In the genomic region with DNA sequence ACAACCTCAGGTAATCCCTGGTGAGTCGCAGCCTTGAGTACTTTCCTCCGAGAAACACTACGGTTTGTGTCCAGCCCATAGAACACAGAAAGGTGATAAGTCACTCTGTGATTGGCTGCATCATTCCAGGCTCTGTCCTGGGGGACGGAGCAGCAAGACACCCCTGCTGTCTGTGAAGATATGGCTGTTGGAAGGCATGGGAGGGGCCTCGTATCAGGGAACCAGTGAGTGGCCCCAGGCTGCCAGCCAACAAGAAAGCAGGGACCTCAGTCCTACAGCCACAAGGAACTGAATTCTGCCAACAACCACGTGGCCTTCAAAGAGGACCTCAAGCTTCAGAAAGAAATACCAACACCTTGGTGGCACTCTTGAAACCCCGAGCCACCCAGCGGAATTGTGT, we compare ENCODE assay signal across 1 cellular context.
TF ChIP-seq lines count a peak whose summit lies in the region.

No MANE protein-coding gene starts in this region.

TF ChIP-seq in WTC11, 78 proteins besides CTCF, POLR2A, EP300 and RAD21:
- TF ChIP-seq, protein P1, sequence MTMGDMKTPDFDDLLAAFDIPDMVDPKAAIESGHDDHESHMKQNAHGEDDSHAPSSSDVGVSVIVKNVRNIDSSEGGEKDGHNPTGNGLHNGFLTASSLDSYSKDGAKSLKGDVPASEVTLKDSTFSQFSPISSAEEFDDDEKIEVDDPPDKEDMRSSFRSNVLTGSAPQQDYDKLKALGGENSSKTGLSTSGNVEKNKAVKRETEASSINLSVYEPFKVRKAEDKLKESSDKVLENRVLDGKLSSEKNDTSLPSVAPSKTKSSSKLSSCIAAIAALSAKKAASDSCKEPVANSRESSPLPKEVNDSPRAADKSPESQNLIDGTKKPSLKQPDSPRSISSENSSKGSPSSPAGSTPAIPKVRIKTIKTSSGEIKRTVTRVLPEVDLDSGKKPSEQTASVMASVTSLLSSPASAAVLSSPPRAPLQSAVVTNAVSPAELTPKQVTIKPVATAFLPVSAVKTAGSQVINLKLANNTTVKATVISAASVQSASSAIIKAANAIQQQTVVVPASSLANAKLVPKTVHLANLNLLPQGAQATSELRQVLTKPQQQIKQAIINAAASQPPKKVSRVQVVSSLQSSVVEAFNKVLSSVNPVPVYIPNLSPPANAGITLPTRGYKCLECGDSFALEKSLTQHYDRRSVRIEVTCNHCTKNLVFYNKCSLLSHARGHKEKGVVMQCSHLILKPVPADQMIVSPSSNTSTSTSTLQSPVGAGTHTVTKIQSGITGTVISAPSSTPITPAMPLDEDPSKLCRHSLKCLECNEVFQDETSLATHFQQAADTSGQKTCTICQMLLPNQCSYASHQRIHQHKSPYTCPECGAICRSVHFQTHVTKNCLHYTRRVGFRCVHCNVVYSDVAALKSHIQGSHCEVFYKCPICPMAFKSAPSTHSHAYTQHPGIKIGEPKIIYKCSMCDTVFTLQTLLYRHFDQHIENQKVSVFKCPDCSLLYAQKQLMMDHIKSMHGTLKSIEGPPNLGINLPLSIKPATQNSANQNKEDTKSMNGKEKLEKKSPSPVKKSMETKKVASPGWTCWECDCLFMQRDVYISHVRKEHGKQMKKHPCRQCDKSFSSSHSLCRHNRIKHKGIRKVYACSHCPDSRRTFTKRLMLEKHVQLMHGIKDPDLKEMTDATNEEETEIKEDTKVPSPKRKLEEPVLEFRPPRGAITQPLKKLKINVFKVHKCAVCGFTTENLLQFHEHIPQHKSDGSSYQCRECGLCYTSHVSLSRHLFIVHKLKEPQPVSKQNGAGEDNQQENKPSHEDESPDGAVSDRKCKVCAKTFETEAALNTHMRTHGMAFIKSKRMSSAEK (CRISPR knock-in tag; IDR thresholded peaks at IDR 0.05; ENCODE audit: borderline replicate concordance) = no peak
- TF ChIP-seq CBFB (CRISPR knock-in tag; IDR thresholded peaks at IDR 0.05; ENCODE audit: low read depth) (no peak), ZNF423 (CRISPR knock-in tag; IDR thresholded peaks at IDR 0.05) (no peak), ZNF219 (CRISPR knock-in tag; IDR thresholded peaks at IDR 0.05; ENCODE audit: borderline replicate concordance) (no peak)
